In genomic region chr1:147243228-147243685, GRCh38 we compare ENCODE assay signal across 8 cellular contexts. TPM values are rescaled to one million over a fixed set of nuclear protein-coding genes. Genes with fewer than 3 reads are reported as not detected.
DNase-seq lines count a peak whose midpoint lies in the region; ATAC-seq and TF ChIP-seq lines count a peak whose summit lies in the region.

No MANE protein-coding gene starts in this region.

- peak overlapping the region; percentile 79 for H3K4me2 ChIP-seq in OCI-LY7 (ENCODE audit: low read length)

- ATAC-seq in GM18511 (IDR thresholded peaks at IDR 0.05; ENCODE audit: unreplicated experiment): peak; percentile 28
- peak; percentile 14 for ATAC-seq in HG03064 (IDR thresholded peaks at IDR 0.05; ENCODE audit: low read depth, unreplicated experiment)
- peak; percentile 17 for ATAC-seq in left colon

- H3K9me2 ChIP-seq in OCI-LY7 (ENCODE audit: insufficient read depth, low read length): no peaks in the 10 kb centered on the region

- peaks cover 41% of the 10 kb centered on the region for H3K4me1 ChIP-seq in OCI-LY7 (ENCODE audit: insufficient read depth, low read length, poor library complexity, severe bottlenecking)

- intact Hi-C loops in OCI-LY7 (cut with micrococcal nuclease; ENCODE audit: unreplicated experiment) (loop anchor here (5.0 kb wide), 2 partner anchors 146 to 201 kb away; no protein-coding TSS in a partner anchor), left colon (cut with DNase I, micrococcal nuclease) (loop anchor here (5.0 kb wide), 1 partner anchor 71 kb away; the partner anchor contains the start of gene PRKAB2 (in 2 of the 2))

- TF ChIP-seq CTCF in AG04450 (IDR thresholded peaks at IDR 0.05; ENCODE audit: low read depth, low read length): no peak
- TF ChIP-seq CTCF in OCI-LY7 (conservative IDR thresholded peaks at IDR 0.05; ENCODE audit: low read length): no peak

- peaks cover 53% of the 10 kb centered on the region for H3K79me2 ChIP-seq in OCI-LY7 (ENCODE audit: insufficient read depth, low read depth, low read length)

- H3K27me3 ChIP-seq in AG04450 (ENCODE audit: control insufficient read depth, insufficient read depth, low read length): peaks cover 3% of the 10 kb centered on the region

- CTCF ChIA-PET in AG04450 (lab: Charles Lee) (interaction anchor here (0.5 to 3.3 kb wide), 19 partner anchors 10 to 559 kb away, joined by 3 to 36 read pairs (median 7); partner anchors contain the start of genes ACP6, FMO5 and PRKAB2), OCI-LY7 (lab: Charles Lee; ENCODE audit: unreplicated experiment) (interaction anchor here (0.6 to 0.7 kb wide), 2 partner anchors 70 to 115 kb away, joined by 3 read pairs; no protein-coding TSS in a partner anchor)

- H4K20me1 ChIP-seq in OCI-LY7 (ENCODE audit: insufficient read depth, low read length): peaks cover 20% of the 10 kb centered on the region; the same call in 1 of the 2 replicates

- H3K36me3 ChIP-seq in OCI-LY7 (ENCODE audit: insufficient read depth, low read length): peaks cover 13% of the 10 kb centered on the region

- no peak for DNase-seq in AG04450 (ENCODE audit: low read depth, low spot score)
- DNase-seq in OCI-LY7 (ENCODE audit: low spot score): peak; percentile 58
- DNase-seq in caudate nucleus (lab: John Stamatoyannopoulos, UW): peak in 17 of 61 donors; percentile 6 to 63 (median 33)
- peak in 1 of 2 donors; percentile 57 for DNase-seq in left colon
- DNase-seq in stimulated activated CD8-positive, alpha-beta memory T cell treated with anti-CD3 and anti-CD28 coated beads, Interleukin-7, amount 100 ng/mL, for 24 hours (ENCODE audit: low read depth): peak; percentile 10
- no peak for DNase-seq in NK-92 treated with Interleukin-12 subunit alpha and Interleukin-12 subunit beta, amount 100 ng/mL, for 24 hours (lab: John Stamatoyannopoulos, UW)

- no TSS peak for BruUV-seq in OCI-LY7 (replicated peaks; lab: Mats Ljungman, UMichigan)

- H3K4me3 ChIP-seq in AG04450 (ENCODE audit: low read depth, low read length) (peak overlapping the region; percentile 87), OCI-LY7 (ENCODE audit: low read depth, low read length, poor library complexity, severe bottlenecking) (peak overlapping the region; percentile 98)

- H3K27ac ChIP-seq in AG04450 (ENCODE audit: low read depth, low read length): peak overlapping the region; percentile 62
- H3K27ac ChIP-seq in OCI-LY7 (ENCODE audit: low read depth, low read length, poor library complexity, severe bottlenecking): peak overlapping the region; percentile 77
- H3K27ac ChIP-seq in caudate nucleus (ENCODE audit: low read depth, low read length): peak overlapping the region; percentile 90

- POLR2A ChIA-PET in AG04450 (lab: Yijun Ruan, JAX) (interaction anchor here (0.7 to 1.4 kb wide), 4 partner anchors 49 to 159 kb away, joined by 3 to 7 read pairs (median 4); no protein-coding TSS in a partner anchor), OCI-LY7 (lab: Charles Lee) (interaction anchor here (0.6 to 1.2 kb wide), 5 partner anchors 10 to 856 kb away, joined by 3 to 4 read pairs (median 3); partner anchors contain the start of gene PRKAB2)

- no peaks in the 10 kb centered on the region for H3K9me3 ChIP-seq in AG04450 (ENCODE audit: control insufficient read depth, insufficient read depth, low read length)
- H3K9me3 ChIP-seq in OCI-LY7 (ENCODE audit: low read length): no peaks in the 10 kb centered on the region

- H2AFZ ChIP-seq in OCI-LY7 (ENCODE audit: low read length): peak overlapping the region; percentile 96

RNA-seq across cellular contexts. Expression of gene CHD1L, which starts 0.8 kb away (rescaled TPM):
- 33.8 and 40.1 TPM in 2 replicates for polyA plus RNA-seq in AG04450 (2011; rRNA removed)
- 18.6 and 28.8 TPM in 2 replicates for polyA minus RNA-seq in AG04450 (2011; rRNA and poly(A)+ RNA removed)
- total RNA-seq in OCI-LY7 (2014; rRNA removed; shearing (Covaris generic)): 42.2 and 52.7 TPM in 2 replicates
- total RNA-seq in OCI-LY7 (2022) (52.5 and 58.7 TPM in 2 replicates), left colon (10 to 100 TPM; 34.9 to 37.4 TPM)

RNA-seq across cellular contexts. Expression of gene FMO5, which starts 18.1 kb away (rescaled TPM):
- 0.98 and 1.2 TPM in 2 replicates for polyA plus RNA-seq in AG04450 (2011; rRNA removed)
- 0.37 and 0.48 TPM in 2 replicates for polyA minus RNA-seq in AG04450 (2011; rRNA and poly(A)+ RNA removed)
- total RNA-seq in OCI-LY7 (2014; rRNA removed; shearing (Covaris generic)): 2.2 and 3.9 TPM in 2 replicates
- total RNA-seq in OCI-LY7 (2022) (1.7 and 2.9 TPM in 2 replicates), left colon (100 to 1,000 TPM in 1 of 2 donors, 10 to 100 TPM in 1; 65.9 to 100 TPM)

Comparison
In these comparisons a context has a peak if more than half of its experiments do, and no peak if none do; other contexts are left out.
1. DNase-seq: peak in OCI-LY7 (single experiment) and stimulated activated CD8-positive, alpha-beta memory T cell treated with anti-CD3 and anti-CD28 coated beads, Interleukin-7, amount 100 ng/mL, for 24 hours (single experiment); none in AG04450 (single experiment) and NK-92 treated with Interleukin-12 subunit alpha and Interleukin-12 subunit beta, amount 100 ng/mL, for 24 hours (single experiment).
2. RNA of gene FMO5, which starts 18.1 kb away (total RNA-seq): 65.9 to 100 TPM in left colon; 1.7 to 3.9 TPM in OCI-LY7; every median in the first group is over 10 times any median in the second.
3. Peak in every context shown above with its lines, with median percentiles within 50 percentile points of each other: H3K27ac ChIP-seq and ATAC-seq.